20 cellular contexts compared by ENCODE assay signal in genomic region chr7:74427974-74428373, GRCh38. TPM values are rescaled to one million over a fixed set of nuclear protein-coding genes. Genes with fewer than 3 reads are reported as not detected.
A peak's percentile ranks its signal among the peaks of the same experiment; 100 is the strongest.
DNase-seq lines count a peak whose midpoint lies in the region; ATAC-seq, FAIRE-seq and TF ChIP-seq lines count a peak whose summit lies in the region.
"Had no signal": no experiment of that assay in that cellular context is flagged by ENCODE, and none has a peak within 500 bp of the region (broad histone marks: within the 10 kb centered on the region; RNA-seq: fewer than 3 reads in every experiment).

No MANE protein-coding gene starts in this region.

- no peak overlapping the region for H3K4me2 ChIP-seq in Karpas-422 (ENCODE audit: low read depth, low read length, poor library complexity, severe bottlenecking)
- H3K4me2 ChIP-seq: KMS-11, PC-9 had no signal

- H3K27me3 ChIP-seq in Karpas-422 (ENCODE audit: low read length), result no peaks in the 10 kb centered on the region

- H3K79me2 ChIP-seq in Karpas-422 (ENCODE audit: low read length), result no peaks in the 10 kb centered on the region

- no peak for FAIRE-seq in kidney (lab: Jason Lieb, UNC)
- FAIRE-seq: D721Med had no signal

- peak overlapping the region; percentile 85; the same call in 1 of the 2 replicates for H3K27ac ChIP-seq in VCaP
- no peak overlapping the region for H3K27ac ChIP-seq in kidney (ENCODE audit: low read depth in 2 of 2, low read length in 2 of 2)
- H3K27ac ChIP-seq in Karpas-422 (ENCODE audit: low read length), result no peak overlapping the region
- H3K27ac ChIP-seq: C4-2B, KMS-11, PC-9 had no signal

- H3K9me2 ChIP-seq in Karpas-422 (replicated peaks; ENCODE audit: insufficient read depth, low read length), result no peaks in the 10 kb centered on the region

- H3K4me1 ChIP-seq in kidney (ENCODE audit: control insufficient read depth in 1 of 2, insufficient read depth in 1 of 2, low read depth in 1 of 2, low read length in 2 of 2) (peaks cover 0 to 11% of the 10 kb centered on the region in 2 donors), Karpas-422 (ENCODE audit: low read length) (no peaks in the 10 kb centered on the region)
- H3K4me1 ChIP-seq: HAP-1 had no signal

- intact Hi-C loops in Right ventricle myocardium inferior (cut with DNase I) (no loop called here), left cardiac atrium (cut with DNase I) (no loop called here), kidney (cut with DNase I) (no loop called here), posterior vena cava (cut with DNase I) (no loop called here)

- H3K4me3 ChIP-seq in kidney (ENCODE audit: low read length in 2 of 2) (no peak overlapping the region), Karpas-422 (ENCODE audit: low read length) (no peak overlapping the region)
- H3K4me3 ChIP-seq: HAP-1, PC-9 had no signal

- TF ChIP-seq CTCF in VCaP (conservative IDR thresholded peaks at IDR 0.05), result no peak
- no peak for TF ChIP-seq CTCF in kidney (IDR thresholded peaks at IDR 0.05; ENCODE audit: borderline replicate concordance, extremely low read depth, insufficient read depth)

- DNase-seq in Right ventricle myocardium inferior (ENCODE audit: missing footprints) (peak; percentile 23), left cardiac atrium (no peak), kidney (peak; percentile 29), posterior vena cava (ENCODE audit: low spot score) (peak; percentile 34), NCI-H187 treated with DMSO at 0.1 percent for 48 hours (lab: John Stamatoyannopoulos, UW) (no peak), DMS 273 treated with DMSO at 0.1 percent for 48 hours (lab: John Stamatoyannopoulos, UW) (no peak), Karpas-422 (no peak)
- DNase-seq: AML-193, MV-4-11, NCI-H1694, NCI-H2081 treated with DMSO at 0.1 percent for 48 hours, NCI-H446 treated with DMSO at 0.1 percent for 48 hours, NCI-H526 treated with DMSO at 0.1 percent for 48 hours, PC-9, SIG-M5 had no signal

- ATAC-seq in Right ventricle myocardium inferior (no peak), left cardiac atrium (no peak)

- H3K9ac ChIP-seq in kidney (ENCODE audit: low read length in 2 of 2), result no peak overlapping the region
- H3K9ac ChIP-seq in Karpas-422 (ENCODE audit: low read length), result no peak overlapping the region
- H3K9ac ChIP-seq: KMS-11 had no signal

- no peaks in the 10 kb centered on the region for H4K20me1 ChIP-seq in Karpas-422 (ENCODE audit: insufficient read depth, low read depth, low read length)

- no peaks in the 10 kb centered on the region for H3K9me3 ChIP-seq in kidney (ENCODE audit: control insufficient read depth in 1 of 2, low read length in 2 of 2)
- H3K9me3 ChIP-seq in Karpas-422 (ENCODE audit: low read length), result no peaks in the 10 kb centered on the region
- H3K9me3 ChIP-seq: HAP-1 had no signal

- no peak overlapping the region for H2AFZ ChIP-seq in Karpas-422 (ENCODE audit: low read length)
- H2AFZ ChIP-seq: PC-9 had no signal

- H3K36me3 ChIP-seq in kidney (ENCODE audit: control insufficient read depth in 1 of 2, insufficient read depth in 2 of 2, low read length in 2 of 2) (no peaks in the 10 kb centered on the region), Karpas-422 (ENCODE audit: insufficient read depth, low read length) (no peaks in the 10 kb centered on the region)
- H3K36me3 ChIP-seq: HAP-1 had no signal

RNA-seq across cellular contexts. Expression of gene GTF2IRD1, which starts 25.7 kb away (rescaled TPM):
- total RNA-seq in Right ventricle myocardium inferior (19.1 TPM), left cardiac atrium (10 to 100 TPM; 19.3 to 50.0 TPM), kidney (35.8 TPM), posterior vena cava (10 to 100 TPM; 14.7 to 17.0 TPM)
- 28.2 TPM for polyA plus RNA-seq in kidney (ENCODE audit: insufficient read depth, low read depth, low replicate concordance)
- not detected in 2 replicates for total RNA-seq in Karpas-422 (2014; rRNA removed; shearing (Covaris generic); ENCODE audit: low replicate concordance)

Comparison
In these comparisons a context has a peak if more than half of its experiments do, and no peak if none do; other contexts are left out.
1. DNase-seq: peak in Right ventricle myocardium inferior (single experiment), kidney (single experiment) and posterior vena cava (single experiment); none in left cardiac atrium (single experiment), NCI-H187 treated with DMSO at 0.1 percent for 48 hours (single experiment), DMS 273 treated with DMSO at 0.1 percent for 48 hours (single experiment) and Karpas-422 (single experiment).
2. RNA of gene GTF2IRD1, which starts 25.7 kb away (total RNA-seq): 19.3 to 50.0 TPM in left cardiac atrium, 35.8 TPM in kidney (single experiment), 19.1 TPM in Right ventricle myocardium inferior (single experiment) and 14.7 to 17.0 TPM in posterior vena cava; not detected in Karpas-422; every median in the first group is over 10 times any median in the second.